24 cellular contexts compared by ENCODE assay signal in the genomic region with DNA sequence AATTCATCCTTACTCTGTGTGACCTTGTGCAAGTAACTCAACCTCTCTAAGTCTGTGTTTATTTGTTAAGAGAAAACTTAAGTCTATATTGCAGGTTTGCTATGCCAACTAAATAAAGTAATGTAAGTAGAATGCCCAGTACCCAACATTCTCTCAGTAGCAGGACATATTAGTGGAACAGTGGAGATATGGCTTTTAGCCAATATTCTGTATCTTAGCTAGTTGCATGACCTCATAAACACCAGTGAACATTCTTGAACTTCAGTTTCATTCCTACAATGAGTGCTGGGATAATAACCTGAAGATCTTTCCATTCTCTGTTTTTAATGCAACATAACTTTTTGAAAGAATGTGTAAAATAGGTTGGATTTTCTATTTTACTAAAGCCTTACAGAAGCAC.
"Had no signal": no experiment of that assay in that cellular context is flagged by ENCODE, and none has a peak within 500 bp of the region (broad histone marks: within the 10 kb centered on the region; RNA-seq: fewer than 3 reads in every experiment).

No MANE protein-coding gene starts in this region.

- H3K4me3 ChIP-seq: cardiac muscle cell, esophagus muscularis mucosa, gastroesophageal sphincter, thoracic aorta had no signal

- H3K9me3 ChIP-seq: esophagus muscularis mucosa, gastroesophageal sphincter, thoracic aorta had no signal

- ATAC-seq: activated CD8-positive, alpha-beta T cell treated with anti-CD3 and anti-CD28 coated beads for 36 hours; activated T-cell treated with anti-CD3 and anti-CD28 coated beads, Interleukin-2, amount 50 U/mL, for 4 hours; activated T-helper 17 cell treated with anti-CD3 and anti-CD28 coated beads, Interleukin-2, amount 50 U/mL, for 72 hours; gastroesophageal sphincter; left ventricle myocardium superior; sciatic nerve; stimulated activated effector memory CD8-positive, alpha-beta T cell treated with anti-CD3 and anti-CD28 coated beads, Interleukin-12 subunit alpha, Interleukin-12 subunit beta, amount 100 ng/mL, for 72 hours; T-cell had no signal

- H3K27me3 ChIP-seq: cardiac muscle cell, esophagus muscularis mucosa, gastroesophageal sphincter had no signal

- H3K27ac ChIP-seq: cardiac muscle cell, esophagus muscularis mucosa, gastroesophageal sphincter, thoracic aorta had no signal

- DNase-seq: activated B cell treated with CpG ODN at 0.5 μM for 24 hours; activated CD4-positive, alpha-beta T cell treated with anti-CD3 and anti-CD28 coated beads, Interleukin-2, amount 50 U/mL, for 1 hour; activated CD8-positive, alpha-beta T cell treated with anti-CD3 and anti-CD28 coated beads for 36 hours; activated gamma-delta T cell treated with Interleukin-2 at 50 U/mL for 16 hours; activated T-cell treated with anti-CD3 and anti-CD28 coated beads, Interleukin-2, amount 50 U/mL, for 4 hours; anterior cingulate cortex; endodermal cell; head of caudate nucleus; hypothalamus; immature natural killer cell; left ventricle myocardium superior; posterior cingulate gyrus; small intestine; stimulated activated CD4-positive, alpha-beta T cell treated with anti-CD3 and anti-CD28 coated beads, Interleukin-4, amount 100 ng/mL, for 24 hours; T-cell; trophoblast cell had no signal

- H3K36me3 ChIP-seq: cardiac muscle cell, esophagus muscularis mucosa, gastroesophageal sphincter, thoracic aorta had no signal

- FAIRE-seq: urothelium cell line had no signal

- H3K4me1 ChIP-seq: esophagus muscularis mucosa, gastroesophageal sphincter had no signal
